Comparison of ENCODE assay signal across 8 cellular contexts in genomic region chr13:114065141-114065925, GRCh38.
A peak's percentile ranks its signal among the peaks of the same experiment; 100 is the strongest.
DNase-seq lines count a peak whose midpoint lies in the region; ATAC-seq and TF ChIP-seq lines count a peak whose summit lies in the region.

No MANE protein-coding gene starts in this region.

- intact Hi-C loops in OCI-LY7 (cut with micrococcal nuclease; ENCODE audit: unreplicated experiment): loop anchor here (2.0 kb wide), 1 partner anchor 41 kb away; no protein-coding TSS in a partner anchor

- POLR2A ChIA-PET in OCI-LY7 (lab: Charles Lee): no interaction called here

- DNase-seq in GM13976 (ENCODE audit: low spot score) (peak; percentile 68), OCI-LY7 (ENCODE audit: low spot score) (no peak), erythroblast (lab: John Stamatoyannopoulos, UW) (peak; percentile 73 to 90)
- DNase-seq in activated T-cell treated with anti-CD3 and anti-CD28 coated beads, Interleukin-2, amount 50 U/mL, for 1 hour: peak; percentile 80
- DNase-seq in stimulated activated CD8-positive, alpha-beta memory T cell treated with anti-CD3 and anti-CD28 coated beads, Interleukin-4, amount 100 ng/mL, for 24 hours (ENCODE audit: low read depth): peak; percentile 71

- H4K20me1 ChIP-seq in OCI-LY7 (ENCODE audit: insufficient read depth, low read length): no peaks in the 10 kb centered on the region

- TF ChIP-seq CTCF in GM13976 (IDR thresholded peaks at IDR 0.05; ENCODE audit: borderline replicate concordance, control extremely low read depth, extremely low read depth, insufficient read depth, missing control alignments) (no peak), OCI-LY7 (conservative IDR thresholded peaks at IDR 0.05; ENCODE audit: low read length) (no peak)

- H3K79me2 ChIP-seq in OCI-LY7 (ENCODE audit: insufficient read depth, low read depth, low read length): no peaks in the 10 kb centered on the region

- H3K27ac ChIP-seq in OCI-LY7 (ENCODE audit: low read depth, low read length, poor library complexity, severe bottlenecking): no peak overlapping the region

- H3K9me2 ChIP-seq in OCI-LY7 (ENCODE audit: insufficient read depth, low read length): no peaks in the 10 kb centered on the region

- H2AFZ ChIP-seq in OCI-LY7 (ENCODE audit: low read length): peak overlapping the region; percentile 52; the same call in 1 of the 2 replicates

- no peaks in the 10 kb centered on the region for H3K9me3 ChIP-seq in OCI-LY7 (ENCODE audit: low read length)
- H3K9me3 ChIP-seq in mucosa of stomach (ENCODE audit: control insufficient read depth, low read length): no peaks in the 10 kb centered on the region

- no peak for TF ChIP-seq POLR2A in erythroblast (IDR thresholded peaks at IDR 0.05; ENCODE audit: low read length)

- CTCF ChIA-PET in OCI-LY7 (lab: Charles Lee; ENCODE audit: unreplicated experiment): no interaction called here

- H3K4me2 ChIP-seq in OCI-LY7 (ENCODE audit: low read length): peak overlapping the region; percentile 82

- peak overlapping the region; percentile 73 for H3K9ac ChIP-seq in mucosa of stomach (ENCODE audit: low read length)

- no TSS peak for BruUV-seq in OCI-LY7 (replicated peaks; lab: Mats Ljungman, UMichigan)

- peaks cover 42% of the 10 kb centered on the region for H3K4me1 ChIP-seq in OCI-LY7 (ENCODE audit: insufficient read depth, low read length, poor library complexity, severe bottlenecking)
- peaks cover 62% of the 10 kb centered on the region for H3K4me1 ChIP-seq in mucosa of stomach (ENCODE audit: control insufficient read depth, insufficient read depth, low read length)

- H3K4me3 ChIP-seq in OCI-LY7 (ENCODE audit: low read depth, low read length, poor library complexity, severe bottlenecking) (no peak overlapping the region), mucosa of stomach (ENCODE audit: low read length) (peak overlapping the region; percentile 64)

- peak; percentile 48 for ATAC-seq in HG03354 (IDR thresholded peaks at IDR 0.05; ENCODE audit: poor library complexity, severe bottlenecking, unreplicated experiment)
- ATAC-seq in HG03280 (IDR thresholded peaks at IDR 0.05; ENCODE audit: unreplicated experiment): no peak

- no peaks in the 10 kb centered on the region for H3K27me3 ChIP-seq in mucosa of stomach (ENCODE audit: control insufficient read depth, insufficient read depth, low read length)

- H3K36me3 ChIP-seq in OCI-LY7 (ENCODE audit: insufficient read depth, low read length): no peaks in the 10 kb centered on the region
- H3K36me3 ChIP-seq in mucosa of stomach (ENCODE audit: control insufficient read depth, insufficient read depth, low read length): no peaks in the 10 kb centered on the region

- in situ Hi-C loops in GM13976 (cut with MboI; ENCODE audit: low sequenced_read_pairs, unreplicated experiment): no loop called here
